In genomic region chr6:170296746-170297576, GRCh38 we compare ENCODE assay signal across 10 cellular contexts. TPM values are rescaled to one million over a fixed set of nuclear protein-coding genes. Genes with fewer than 3 reads are reported as not detected.
A peak's percentile ranks its signal among the peaks of the same experiment; 100 is the strongest.
DNase-seq lines count a peak whose midpoint lies in the region; ATAC-seq and TF ChIP-seq lines count a peak whose summit lies in the region.
"Had no signal": no experiment of that assay in that cellular context is flagged by ENCODE, and none has a peak within 500 bp of the region (broad histone marks: within the 10 kb centered on the region; RNA-seq: fewer than 3 reads in every experiment).

No MANE protein-coding gene starts in this region.

- no peak overlapping the region for H2BK15ac ChIP-seq in IMR-90 (ENCODE audit: low read depth, low read length)

- in situ Hi-C loops in IMR-90 (cut with MboI; ENCODE audit: low sequenced_read_pairs) = no loop called here

- H3K27ac Mint-ChIP-seq in Caco-2 (ENCODE audit: unreplicated experiment) = no peak overlapping the region
- H3K27ac Mint-ChIP-seq in activated CD8-positive, alpha-beta memory T cell treated with anti-CD3 and anti-CD28 coated beads, Interleukin-2, amount 10 ng/mL, durations not matched to agents 7 days and 5 days = no peak overlapping the region
- no peak overlapping the region for H3K27ac Mint-ChIP-seq in CD8-positive, alpha-beta T cell
- H3K27ac Mint-ChIP-seq: activated CD4-positive, alpha-beta T cell treated with anti-CD3 and anti-CD28 coated beads, Interleukin-2, amount 10 ng/mL, durations not matched to agents 24 days and 14 days had no signal

- H3K36me3 ChIP-seq in Caco-2 (ENCODE audit: control insufficient read depth, insufficient read depth, low read length) = no peaks in the 10 kb centered on the region
- H3K36me3 ChIP-seq in IMR-90 (ENCODE audit: control insufficient read depth, insufficient read depth, low read length) = no peaks in the 10 kb centered on the region
- H3K36me3 ChIP-seq in neural cell (ENCODE audit: insufficient read depth, low read length) = no peaks in the 10 kb centered on the region
- no peaks in the 10 kb centered on the region for H3K36me3 ChIP-seq in CD8-positive, alpha-beta T cell (ENCODE audit: insufficient read depth, low read length)

- no peak overlapping the region for H2BK5ac ChIP-seq in IMR-90 (ENCODE audit: low read depth, low read length, poor library complexity, severe bottlenecking)

- H2AK9ac ChIP-seq in IMR-90 (replicated peaks; ENCODE audit: low read depth, low read length, poor library complexity) = no peak overlapping the region

- no peak for TF ChIP-seq RAD21 in IMR-90 (IDR thresholded peaks at IDR 0.05; ENCODE audit: low read length)
- TF ChIP-seq RAD21 in neural cell (conservative IDR thresholded peaks at IDR 0.05) = no peak

- dilution Hi-C loops in IMR-90 (cut with HindIII; ENCODE audit: low sequenced_read_pairs, unreplicated experiment) = no loop called here

- H2AK5ac ChIP-seq in IMR-90 (ENCODE audit: low read depth, low read length) = no peak overlapping the region

- CTCF ChIA-PET in Caco-2 (lab: Charles Lee) (no interaction called here), IMR-90 (lab: Yijun Ruan, JAX) (no interaction called here)
- CTCF ChIA-PET in activated CD8-positive, alpha-beta memory T cell treated with anti-CD3 and anti-CD28 coated beads, Interleukin-2, amount 10 ng/mL, durations not matched to agents 7 days and 5 days (lab: Charles Lee) = no interaction called here
- CTCF ChIA-PET in CD8-positive, alpha-beta T cell (lab: Charles Lee) = interaction anchor here (1.1 kb wide), 1 partner anchor 465 kb away, joined by 4 read pairs; no protein-coding TSS in a partner anchor

- H3K9me1 ChIP-seq in IMR-90 (ENCODE audit: insufficient read depth, low read length) = peaks cover 7% of the 10 kb centered on the region; the same call in 1 of the 2 replicates

- no peak overlapping the region for H4K91ac ChIP-seq in IMR-90 (ENCODE audit: insufficient read depth, low read depth, low read length)

- no peak overlapping the region for H3K14ac ChIP-seq in IMR-90 (replicated peaks; ENCODE audit: low read depth, low read length)

- H3K4me3 Mint-ChIP-seq in Caco-2 (ENCODE audit: unreplicated experiment) = peak overlapping the region; percentile 59
- H3K4me3 Mint-ChIP-seq in activated CD8-positive, alpha-beta memory T cell treated with anti-CD3 and anti-CD28 coated beads, Interleukin-2, amount 10 ng/mL, durations not matched to agents 7 days and 5 days = no peak overlapping the region
- H3K4me3 Mint-ChIP-seq in CD8-positive, alpha-beta T cell = no peak overlapping the region

- no peaks in the 10 kb centered on the region for H3K9me3 Mint-ChIP-seq in Caco-2 (ENCODE audit: unreplicated experiment)
- H3K9me3 Mint-ChIP-seq in activated CD8-positive, alpha-beta memory T cell treated with anti-CD3 and anti-CD28 coated beads, Interleukin-2, amount 10 ng/mL, durations not matched to agents 7 days and 5 days (ENCODE audit: low read depth) = peaks cover 5% of the 10 kb centered on the region
- H3K9me3 Mint-ChIP-seq in CD8-positive, alpha-beta T cell = no peaks in the 10 kb centered on the region

- intact Hi-C loops in Caco-2 (cut with micrococcal nuclease; ENCODE audit: unreplicated experiment) (loop anchor here (10.0 kb wide), 1 partner anchor 142 kb away; no protein-coding TSS in a partner anchor), IMR-90 (cut with micrococcal nuclease) (loop anchor here (10.0 kb wide), 1 partner anchor 462 kb away; no protein-coding TSS in a partner anchor)
- intact Hi-C loops in CD8-positive, alpha-beta T cell (cut with DNase I, micrococcal nuclease) = loop anchor here in 1 of 2 experiments (1.0 kb wide), 1 partner anchor 8 kb away; no protein-coding TSS in a partner anchor

- ATAC-seq in IMR-90 (ENCODE audit: low read depth) = no peak
- ATAC-seq in HG02763 (IDR thresholded peaks at IDR 0.05; ENCODE audit: unreplicated experiment) = no peak
- no peak for ATAC-seq in activated CD8-positive, alpha-beta memory T cell treated with anti-CD3 and anti-CD28 coated beads, Interleukin-2, amount 10 ng/mL, durations not matched to agents 7 days and 5 days
- ATAC-seq in CD8-positive, alpha-beta T cell = no peak

- no peak for DNase-seq in Caco-2
- DNase-seq in IMR-90 = no peak
- DNase-seq in GM03348 (ENCODE audit: low spot score) = no peak
- DNase-seq in activated CD8-positive, alpha-beta memory T cell treated with anti-CD3 and anti-CD28 coated beads, Interleukin-2, amount 10 ng/mL, durations not matched to agents 7 days and 5 days = no peak
- no peak for DNase-seq in CD8-positive, alpha-beta T cell
- DNase-seq: activated CD4-positive, alpha-beta T cell treated with anti-CD3 and anti-CD28 coated beads, Interleukin-2, amount 10 ng/mL, durations not matched to agents 24 days and 14 days; EL had no signal

- H4K20me1 ChIP-seq in IMR-90 (ENCODE audit: insufficient read depth, low read length) (no peaks in the 10 kb centered on the region; the same call in 1 of the 2 replicates), neural cell (ENCODE audit: insufficient read depth) (no peaks in the 10 kb centered on the region)

- no peak overlapping the region for H2BK20ac ChIP-seq in IMR-90 (ENCODE audit: low read depth, low read length)

- H3K9me2 ChIP-seq in neural cell (ENCODE audit: insufficient read depth, low read length) = no peaks in the 10 kb centered on the region

- H3K79me2 ChIP-seq in neural cell (replicated peaks; ENCODE audit: insufficient read depth, low read length) = no peaks in the 10 kb centered on the region

- H3K27ac ChIP-seq in IMR-90 (ENCODE audit: insufficient read depth, low read length) (no peak overlapping the region), cingulate gyrus (ENCODE audit: low read depth, low read length) (peak overlapping the region; percentile 32), neural cell (ENCODE audit: low read length) (no peak overlapping the region)
- no peak overlapping the region for H3K27ac ChIP-seq in CD8-positive, alpha-beta T cell (ENCODE audit: low read depth, low read length)

- no peak overlapping the region for H2BK120ac ChIP-seq in IMR-90 (ENCODE audit: low read depth, low read length)

- H3K27me3 ChIP-seq in Caco-2 (replicated peaks; ENCODE audit: control insufficient read depth, insufficient read depth, low read length) (peaks cover 7% of the 10 kb centered on the region), IMR-90 (ENCODE audit: control insufficient read depth, insufficient read depth, low read length) (peaks cover 68% of the 10 kb centered on the region), neural cell (ENCODE audit: insufficient read depth, low read depth, low read length) (peaks cover 32% of the 10 kb centered on the region)
- peaks cover 8% of the 10 kb centered on the region for H3K27me3 ChIP-seq in CD8-positive, alpha-beta T cell (ENCODE audit: insufficient read depth, low read length)

- peak overlapping the region; percentile 51 for H2AFZ ChIP-seq in IMR-90 (replicated peaks; ENCODE audit: low read length, poor library complexity)
- peak overlapping the region; percentile 19 for H2AFZ ChIP-seq in neural cell (ENCODE audit: low read depth, low read length)

- H3K4ac ChIP-seq in IMR-90 (ENCODE audit: low read depth, low read length) = no peak overlapping the region

- no peak overlapping the region for H3K9ac ChIP-seq in IMR-90 (ENCODE audit: low read depth, low read length)
- peak overlapping the region; percentile 75 for H3K9ac ChIP-seq in neural cell (ENCODE audit: low read length)

- H3K23ac ChIP-seq in IMR-90 (ENCODE audit: low read depth, low read length) = no peak overlapping the region

- no peak for TF ChIP-seq POLR2A in IMR-90 (IDR thresholded peaks at IDR 0.05; ENCODE audit: low read depth, low read length)

- no peaks in the 10 kb centered on the region for H3K79me1 ChIP-seq in IMR-90 (ENCODE audit: low read depth in 1 of 2, low read length in 2 of 2)

- peaks cover 6% of the 10 kb centered on the region for H3K4me1 Mint-ChIP-seq in Caco-2 (ENCODE audit: low read depth, unreplicated experiment)
- H3K4me1 Mint-ChIP-seq in activated CD8-positive, alpha-beta memory T cell treated with anti-CD3 and anti-CD28 coated beads, Interleukin-2, amount 10 ng/mL, durations not matched to agents 7 days and 5 days = peaks cover 26% of the 10 kb centered on the region
- peaks cover 37% of the 10 kb centered on the region for H3K4me1 Mint-ChIP-seq in CD8-positive, alpha-beta T cell (ENCODE audit: low read depth)

- peaks cover 26% of the 10 kb centered on the region for H3K27me3 Mint-ChIP-seq in Caco-2 (ENCODE audit: insufficient read depth, unreplicated experiment)
- H3K27me3 Mint-ChIP-seq in activated CD8-positive, alpha-beta memory T cell treated with anti-CD3 and anti-CD28 coated beads, Interleukin-2, amount 10 ng/mL, durations not matched to agents 7 days and 5 days = peaks cover 80% of the 10 kb centered on the region
- H3K27me3 Mint-ChIP-seq in CD8-positive, alpha-beta T cell (ENCODE audit: low read depth) = peaks cover 42% of the 10 kb centered on the region

- no peak overlapping the region for H3K4me2 ChIP-seq in IMR-90 (ENCODE audit: low read depth, low read length)
- no peak overlapping the region for H3K4me2 ChIP-seq in neural cell (ENCODE audit: low read length)

- H3K4me1 ChIP-seq in Caco-2 (peaks cover 18% of the 10 kb centered on the region), IMR-90 (ENCODE audit: control insufficient read depth, insufficient read depth, low read length) (peaks cover 4% of the 10 kb centered on the region; the same call in 1 of the 2 replicates)
- peaks cover 39% of the 10 kb centered on the region for H3K4me1 ChIP-seq in CD8-positive, alpha-beta T cell (ENCODE audit: insufficient read depth, low read length)

- 23% methylated on average over 20 of the region's 67 CpGs; no CpG with 5 or more reads in 1 of the 2 experiments for WGBS in IMR-90 (ENCODE audit: extremely low coverage in 2 of 2, insufficient read length in 1 of 2), 2 experiments

- H4K5ac ChIP-seq in IMR-90 (ENCODE audit: low read depth, low read length) = no peak overlapping the region

- no peak for TF ChIP-seq CTCF in Caco-2 (IDR thresholded peaks at IDR 0.05; ENCODE audit: insufficient read depth in 1 of 2, low read depth in 1 of 2, low read length in 1 of 2, severe bottlenecking in 1 of 2, unreplicated experiment in 1 of 2)
- TF ChIP-seq CTCF in IMR-90 (conservative IDR thresholded peaks at IDR 0.05; ENCODE audit: low read depth, low read length) = no peak
- peak; percentile 5 for TF ChIP-seq CTCF in neural cell (IDR thresholded peaks at IDR 0.05; ENCODE audit: poor library complexity, severe bottlenecking)
- no peak for TF ChIP-seq CTCF in CD8-positive, alpha-beta T cell (IDR thresholded peaks at IDR 0.05)

- H3F3A ChIP-seq in neural cell (ENCODE audit: insufficient read depth, low read length, poor library complexity, severe bottlenecking) = peaks cover 3% of the 10 kb centered on the region

- H3K36me3 Mint-ChIP-seq in Caco-2 (ENCODE audit: insufficient read depth, unreplicated experiment) = peaks cover 2% of the 10 kb centered on the region
- H3K36me3 Mint-ChIP-seq in activated CD8-positive, alpha-beta memory T cell treated with anti-CD3 and anti-CD28 coated beads, Interleukin-2, amount 10 ng/mL, durations not matched to agents 7 days and 5 days = peaks cover 6% of the 10 kb centered on the region
- no peaks in the 10 kb centered on the region for H3K36me3 Mint-ChIP-seq in CD8-positive, alpha-beta T cell

- POLR2A ChIA-PET in Caco-2 (lab: Charles Lee) = no interaction called here
- POLR2A ChIA-PET in IMR-90 (lab: Charles Lee; ENCODE audit: unreplicated experiment) = no interaction called here
- POLR2A ChIA-PET in CD8-positive, alpha-beta T cell (lab: Charles Lee) = no interaction called here

- H3K4me3 ChIP-seq in Caco-2 (ENCODE audit: low read depth, low read length) (peak overlapping the region; percentile 64), IMR-90 (ENCODE audit: insufficient read depth, low read depth, low read length) (no peak overlapping the region), neural cell (ENCODE audit: low read length) (peak overlapping the region; percentile 64)
- no peak overlapping the region for H3K4me3 ChIP-seq in CD8-positive, alpha-beta T cell (ENCODE audit: low read depth, low read length)

- no peak overlapping the region for H4K8ac ChIP-seq in IMR-90 (ENCODE audit: low read depth in 2 of 2, low read length in 2 of 2)

- no peak overlapping the region for H3K56ac ChIP-seq in IMR-90 (ENCODE audit: extremely low read depth, insufficient read depth, low read length)

- peaks cover 5% of the 10 kb centered on the region; the same call in 1 of the 2 replicates for H3K9me3 ChIP-seq in Caco-2
- peaks cover 11% of the 10 kb centered on the region; the same call in 1 of the 2 replicates for H3K9me3 ChIP-seq in IMR-90 (ENCODE audit: control insufficient read depth, insufficient read depth, low read length)
- no peaks in the 10 kb centered on the region for H3K9me3 ChIP-seq in neural cell (ENCODE audit: low read length)
- no peaks in the 10 kb centered on the region for H3K9me3 ChIP-seq in CD8-positive, alpha-beta T cell (ENCODE audit: low read length)

- no TSS peak for BruUV-seq in Caco-2 (replicated peaks; lab: Mats Ljungman, UMichigan)
- no TSS peak for BruUV-seq in IMR-90 (replicated peaks; lab: Mats Ljungman, UMichigan)

- TF ChIP-seq EP300 in neural cell (conservative IDR thresholded peaks at IDR 0.05; ENCODE audit: poor library complexity, severe bottlenecking) = no peak

- H3K18ac ChIP-seq in IMR-90 (ENCODE audit: low read depth, low read length) = no peak overlapping the region

RNA-seq across cellular contexts. Expression of gene DLL1, which starts 6.1 kb away (rescaled TPM):
- total RNA-seq in Caco-2 (2022) (6.6 and 8.1 TPM in 2 replicates), IMR-90 (2012; rRNA removed) (under 0.01 TPM in 2 replicates)
- polyA plus RNA-seq in IMR-90 (2012; rRNA removed) (0.17 and 0.31 TPM in 2 replicates), neural cell (24.6 and 26.1 TPM in 2 replicates)
- polyA plus RNA-seq in IMR-90 (2012; cell fraction: cytosol; rRNA removed) = 0.40 TPM in 2 replicates
- 1.1 and 1.4 TPM in 2 replicates for polyA plus RNA-seq in IMR-90 (2012; cell fraction: nucleus; rRNA removed; ENCODE audit: low replicate concordance)
- 25.9 and 26.1 TPM in 2 replicates for polyA minus RNA-seq in neural cell
- total RNA-seq in activated CD8-positive, alpha-beta memory T cell treated with anti-CD3 and anti-CD28 coated beads, Interleukin-2, amount 10 ng/mL, durations not matched to agents 7 days and 5 days = 1 to 10 TPM in 1 of 2 experiments, under 1 TPM in 1; 0.37 to 1.2 TPM
- total RNA-seq in CD8-positive, alpha-beta T cell = 10 to 100 TPM; 17.8 to 19.9 TPM
- total RNA-seq: activated CD4-positive, alpha-beta T cell treated with anti-CD3 and anti-CD28 coated beads, Interleukin-2, amount 10 ng/mL, durations not matched to agents 24 days and 14 days had no signal

RNA-seq across cellular contexts. Expression of gene FAM120B, which starts 9.6 kb away (rescaled TPM):
- 20.9 and 21.0 TPM in 2 replicates for total RNA-seq in Caco-2 (2022)
- total RNA-seq in IMR-90 (2012; rRNA removed) = 20.8 and 28.0 TPM in 2 replicates
- polyA plus RNA-seq in IMR-90 (2012; rRNA removed) = 12.6 and 15.3 TPM in 2 replicates
- polyA plus RNA-seq in IMR-90 (2012; cell fraction: cytosol; rRNA removed) = 5.5 and 6.1 TPM in 2 replicates
- polyA plus RNA-seq in IMR-90 (2012; cell fraction: nucleus; rRNA removed; ENCODE audit: low replicate concordance) = 6.5 and 20.3 TPM in 2 replicates
- 14.1 and 17.9 TPM in 2 replicates for polyA plus RNA-seq in neural cell
- 43.6 and 48.9 TPM in 2 replicates for polyA minus RNA-seq in neural cell
- 10 to 100 TPM; 20.4 to 26.0 TPM for total RNA-seq in activated CD8-positive, alpha-beta memory T cell treated with anti-CD3 and anti-CD28 coated beads, Interleukin-2, amount 10 ng/mL, durations not matched to agents 7 days and 5 days
- 10 to 100 TPM; 24.0 to 25.3 TPM for total RNA-seq in CD8-positive, alpha-beta T cell

Comparison
In these comparisons a context has a peak if more than half of its experiments do, and no peak if none do; other contexts are left out.
1. H3K4me3 ChIP-seq: peak in Caco-2 (single experiment) and neural cell (single experiment); none in IMR-90 (single experiment) and CD8-positive, alpha-beta T cell (single experiment).